ENCODE assay signal across 15 cellular contexts in the genomic region with DNA sequence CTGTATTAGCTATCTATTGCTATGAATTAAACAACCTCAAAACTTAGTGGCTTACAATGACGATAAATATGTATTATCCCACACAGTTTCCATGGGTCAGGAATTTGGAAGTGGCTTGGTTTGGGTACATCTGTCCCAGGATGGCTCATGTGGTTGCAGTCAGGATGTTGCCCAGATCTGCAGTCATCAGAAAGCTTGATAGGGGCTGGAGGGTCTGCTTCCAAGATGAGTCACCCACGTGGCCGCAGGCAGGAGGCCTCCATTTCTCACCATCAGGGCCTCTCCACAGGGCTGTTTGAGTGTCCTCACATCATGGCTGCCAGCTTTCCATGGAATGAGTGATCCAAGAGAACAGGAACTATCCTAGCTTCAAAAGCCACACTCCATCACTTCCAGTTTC. TPM values are rescaled to one million over a fixed set of nuclear protein-coding genes. Genes with fewer than 3 reads are reported as not detected.
"Had no signal": no experiment of that assay in that cellular context is flagged by ENCODE, and none has a peak within 500 bp of the region (broad histone marks: within the 10 kb centered on the region; RNA-seq: fewer than 3 reads in every experiment).

No MANE protein-coding gene starts in this region.

- H3K4me1 Mint-ChIP-seq: mesothelial cell of epicardium had no signal

- H3K36me3 ChIP-seq: esophagus muscularis mucosa, lower lobe of right lung, tibial artery had no signal

- H3K4me3 Mint-ChIP-seq: mesothelial cell of epicardium; stimulated activated memory B cell treated with anti-CD40 and anti-IgM and Interleukin-4, amounts not matched to agents 10 μg/mL and 1 μg/mL and 100 μg/mL, for 72 hours had no signal

- H3K4me3 ChIP-seq: esophagus muscularis mucosa, lower lobe of right lung, tibial artery had no signal

- H3K27ac ChIP-seq: esophagus muscularis mucosa, lower lobe of right lung, tibial artery, VCaP had no signal

- DNase-seq: activated naive CD4-positive, alpha-beta T cell treated with anti-CD3 and anti-CD28 coated beads, Interleukin-2, amount 50 U/mL, for 16 hours; aorta; hypothalamus; lower lobe of right lung; nucleus accumbens; right cardiac atrium; tibial artery had no signal

- H3K4me1 ChIP-seq: esophagus muscularis mucosa, lower lobe of right lung, tibial artery had no signal

- H3K27ac Mint-ChIP-seq: mesothelial cell of epicardium; progenitor cell of endocrine pancreas; stimulated activated memory B cell treated with anti-CD40 and anti-IgM and Interleukin-4, amounts not matched to agents 10 μg/mL and 1 μg/mL and 100 μg/mL, for 72 hours had no signal

- H3K36me3 Mint-ChIP-seq: mesothelial cell of epicardium; stimulated activated memory B cell treated with anti-CD40 and anti-IgM and Interleukin-4, amounts not matched to agents 10 μg/mL and 1 μg/mL and 100 μg/mL, for 72 hours had no signal

- H3K9me3 Mint-ChIP-seq: activated CD4-positive, alpha-beta T cell treated with anti-CD3 and anti-CD28 coated beads, Interleukin-2, amount 10 ng/mL, durations not matched to agents 7 days and 5 days had no signal

- H3K9me3 ChIP-seq: lower lobe of right lung, tibial artery had no signal

- H3K27me3 ChIP-seq: esophagus muscularis mucosa, tibial artery had no signal

- H3K27me3 Mint-ChIP-seq: activated CD4-positive, alpha-beta T cell treated with anti-CD3 and anti-CD28 coated beads, Interleukin-2, amount 10 ng/mL, durations not matched to agents 7 days and 5 days; activated CD8-positive, alpha-beta memory T cell treated with anti-CD3 and anti-CD28 coated beads, Interleukin-2, amount 10 ng/mL, durations not matched to agents 7 days and 5 days; progenitor cell of endocrine pancreas had no signal

RNA-seq across cellular contexts. Expression of a gene that starts 46.4 kb away (rescaled TPM):
- total RNA-seq: activated CD4-positive, alpha-beta T cell treated with anti-CD3 and anti-CD28 coated beads, Interleukin-2, amount 10 ng/mL, durations not matched to agents 7 days and 5 days; activated CD8-positive, alpha-beta memory T cell treated with anti-CD3 and anti-CD28 coated beads, Interleukin-2, amount 10 ng/mL, durations not matched to agents 7 days and 5 days; aorta; bronchial epithelial cell; esophagus muscularis mucosa; lower lobe of right lung; progenitor cell of endocrine pancreas had no signal
